ENCODE assay signal across 14 cellular contexts in genomic region chr18:70221156-70221910, GRCh38. TPM values are rescaled to one million over a fixed set of nuclear protein-coding genes. Genes with fewer than 3 reads are reported as not detected.
A peak's percentile ranks its signal among the peaks of the same experiment; 100 is the strongest.
DNase-seq lines count a peak whose midpoint lies in the region; ATAC-seq and TF ChIP-seq lines count a peak whose summit lies in the region.
"Had no signal": no experiment of that assay in that cellular context is flagged by ENCODE, and none has a peak within 500 bp of the region (broad histone marks: within the 10 kb centered on the region; RNA-seq: fewer than 3 reads in every experiment).

No MANE protein-coding gene starts in this region.

- no peak for TF ChIP-seq CTCF in gastrocnemius medialis (IDR thresholded peaks at IDR 0.05 in 4 of 5, conservative IDR thresholded peaks at IDR 0.05 in 1 of 5)

- H3K36me3 Mint-ChIP-seq in T-helper 17 cell (ENCODE audit: low read depth) = peaks cover 2% of the 10 kb centered on the region

- H3K9me3 ChIP-seq in gastrocnemius medialis = no peaks in the 10 kb centered on the region
- H3K9me3 ChIP-seq in T-helper 17 cell (ENCODE audit: control insufficient read depth, low read length, poor library complexity, severe bottlenecking) = no peaks in the 10 kb centered on the region
- H3K9me3 ChIP-seq: lower lobe of right lung, uterus had no signal

- no peak for TF ChIP-seq POLR2A in gastrocnemius medialis (IDR thresholded peaks at IDR 0.05)

- H3K27me3 ChIP-seq in gastrocnemius medialis = no peaks in the 10 kb centered on the region
- H3K27me3 ChIP-seq: uterus had no signal

- in situ Hi-C loops in gastrocnemius medialis (cut with MboI; ENCODE audit: low sequenced_read_pairs in 4 of 4) = no loop called here

- peaks cover 3% of the 10 kb centered on the region for H3K4me1 Mint-ChIP-seq in T-helper 17 cell

- intact Hi-C loops in gastrocnemius medialis (cut with DNase I; ENCODE audit: low total_unique reads) = no loop called here

- peaks cover 67% of the 10 kb centered on the region for H3K27me3 Mint-ChIP-seq in T-helper 17 cell

- H3K36me3 ChIP-seq in gastrocnemius medialis = no peaks in the 10 kb centered on the region
- H3K36me3 ChIP-seq: lower lobe of right lung, uterus had no signal

- H3K27ac ChIP-seq in gastrocnemius medialis = peak overlapping the region in 3 of 4 donors; percentile 25 to 74 (median 50)
- H3K27ac ChIP-seq: lower lobe of right lung, uterus had no signal

- H3K4me1 ChIP-seq in gastrocnemius medialis = peaks cover 11 to 16% of the 10 kb centered on the region in 2 donors
- H3K4me1 ChIP-seq: lower lobe of right lung, uterus had no signal

- H3K4me3 Mint-ChIP-seq in T-helper 17 cell = no peak overlapping the region

- ATAC-seq in gastrocnemius medialis (peak; percentile 79 to 81), T-helper 17 cell (no peak)
- ATAC-seq: lower lobe of right lung had no signal

- DNase-seq in NCI-H82 (lab: John Stamatoyannopoulos, UW) (peak; percentile 31), NCI-H82 treated with DMSO at 0.1 percent for 48 hours (lab: John Stamatoyannopoulos, UW; ENCODE audit: unreplicated experiment) (no peak), NCI-H2227 (lab: John Stamatoyannopoulos, UW; ENCODE audit: unreplicated experiment) (peak; percentile 9), iPS DF 4.7 (ENCODE audit: extremely low read depth, low spot score) (peak; percentile 41), gastrocnemius medialis (no peak), T-helper 17 cell (no peak), AG08396 (ENCODE audit: low spot score) (no peak), activated gamma-delta T cell (lab: John Stamatoyannopoulos, UW) (no peak)
- DNase-seq: activated CD4-positive, alpha-beta T cell treated with anti-CD3 and anti-CD28 coated beads, Interleukin-2, amount 50 U/mL, for 4 hours; DMS 273 treated with DMSO at 0.1 percent for 48 hours; lower lobe of right lung; NCI-H446 had no signal

- peak overlapping the region; percentile 27 to 61 (median 36) for H3K4me3 ChIP-seq in gastrocnemius medialis
- H3K4me3 ChIP-seq: lower lobe of right lung, uterus had no signal

- no peak overlapping the region for H3K27ac Mint-ChIP-seq in T-helper 17 cell
- H3K27ac Mint-ChIP-seq: activated T-helper 2 cell treated with anti-CD3 and anti-CD28 coated beads, Interferon-gamma antibody, Interleukin-2, Interleukin-4, amounts not matched to agents 10 μg/mL and 5 μg/mL and 100 μg/mL, durations not matched to agents 14 hours and 24 hours and 36 hours had no signal

RNA-seq across cellular contexts. Expression of gene RTTN, which starts 15.8 kb away (rescaled TPM):
- total RNA-seq in gastrocnemius medialis = 1 to 10 TPM; 3.2 to 9.7 (median 4.9) TPM
- total RNA-seq in T-helper 17 cell = 10 to 100 TPM; 23.9 to 26.7 TPM

Comparison
In these comparisons a context has a peak if more than half of its experiments do, and no peak if none do; other contexts are left out.
1. DNase-seq: peak in NCI-H82 (single experiment), NCI-H2227 (single experiment) and iPS DF 4.7 (single experiment); none in NCI-H82 treated with DMSO at 0.1 percent for 48 hours (single experiment), gastrocnemius medialis (0 of 2), T-helper 17 cell (0 of 3), AG08396 (single experiment) and activated gamma-delta T cell (single experiment).